8 cellular contexts compared by ENCODE assay signal in genomic region chr12:12807970-12808702, GRCh38. TPM values are rescaled to one million over a fixed set of nuclear protein-coding genes. Genes with fewer than 3 reads are reported as not detected.
DNase-seq lines count a peak whose midpoint lies in the region; ATAC-seq lines count a peak whose summit lies in the region.

No MANE protein-coding gene starts in this region.

- DNase-seq in CD4-positive, alpha-beta memory T cell, result peak; percentile 76 to 82 (median 79)
- DNase-seq in activated CD4-positive, alpha-beta memory T cell treated with anti-CD3 and anti-CD28 coated beads, Interleukin-2, amount 10 ng/mL, durations not matched to agents 7 days and 5 days, result peak; percentile 78
- no peak for DNase-seq in epithelial cell of prostate (ENCODE audit: low read depth, low spot score)
- DNase-seq in inferior parietal cortex (ENCODE audit: extremely low spot score), result no peak
- no peak for DNase-seq in foreskin melanocyte

- H3K9ac ChIP-seq in rectal smooth muscle tissue (ENCODE audit: low read length), result no peak overlapping the region

- H3K9me3 ChIP-seq in CD4-positive, alpha-beta memory T cell (ENCODE audit: control insufficient read depth in 1 of 2, low read length in 2 of 2), result no peaks in the 10 kb centered on the region

- peak overlapping the region in 1 of 2 donors; percentile 15 for H3K4me3 ChIP-seq in CD4-positive, alpha-beta memory T cell (ENCODE audit: low read length in 2 of 2)
- no peak overlapping the region for H3K4me3 ChIP-seq in rectal smooth muscle tissue (ENCODE audit: low read length)

- peaks cover 33 to 70% (median 50%) of the 10 kb centered on the region in 4 donors for H3K4me1 Mint-ChIP-seq in CD4-positive, alpha-beta memory T cell
- H3K4me1 Mint-ChIP-seq in activated CD4-positive, alpha-beta memory T cell treated with anti-CD3 and anti-CD28 coated beads, Interleukin-2, amount 10 ng/mL, durations not matched to agents 7 days and 5 days, result peaks cover 78% of the 10 kb centered on the region

- H3K27ac ChIP-seq in CD4-positive, alpha-beta memory T cell (ENCODE audit: low read depth, low read length), result peak overlapping the region; percentile 61
- H3K27ac ChIP-seq in epithelial cell of prostate (peak overlapping the region; percentile 100), rectal smooth muscle tissue (ENCODE audit: low read depth, low read length) (peak overlapping the region; percentile 57)

- POLR2A ChIA-PET in CD4-positive, alpha-beta memory T cell (lab: Charles Lee; ENCODE audit: partially characterized antibody), result interaction anchor here (0.9 to 5.7 kb wide), 8 partner anchors 19 to 450 kb away, joined by 3 to 57 read pairs (median 5); partner anchors contain the start of gene APOLD1
- POLR2A ChIA-PET in activated CD4-positive, alpha-beta memory T cell treated with anti-CD3 and anti-CD28 coated beads, Interleukin-2, amount 10 ng/mL, durations not matched to agents 7 days and 5 days (lab: Charles Lee), result interaction anchor here (1.0 to 2.2 kb wide), 5 partner anchors 19 to 92 kb away, joined by 3 to 13 read pairs (median 4); no protein-coding TSS in a partner anchor

- no peaks in the 10 kb centered on the region for H3K36me3 ChIP-seq in CD4-positive, alpha-beta memory T cell (ENCODE audit: insufficient read depth, low read length)
- no peaks in the 10 kb centered on the region for H3K36me3 ChIP-seq in rectal smooth muscle tissue (ENCODE audit: control insufficient read depth, insufficient read depth, low read length)

- peak overlapping the region; percentile 94 to 99 (median 98) for H3K27ac Mint-ChIP-seq in CD4-positive, alpha-beta memory T cell
- peak overlapping the region; percentile 92 for H3K27ac Mint-ChIP-seq in activated CD4-positive, alpha-beta memory T cell treated with anti-CD3 and anti-CD28 coated beads, Interleukin-2, amount 10 ng/mL, durations not matched to agents 7 days and 5 days

- intact Hi-C loops in CD4-positive, alpha-beta memory T cell (cut with micrococcal nuclease), result loop anchor here (1.0 to 10.0 kb wide), 4 partner anchors 20 to 453 kb away; partner anchors contain the start of genes BORCS5 and MANSC1

- peak overlapping the region; percentile 53 to 83 (median 74) for H3K4me3 Mint-ChIP-seq in CD4-positive, alpha-beta memory T cell
- H3K4me3 Mint-ChIP-seq in activated CD4-positive, alpha-beta memory T cell treated with anti-CD3 and anti-CD28 coated beads, Interleukin-2, amount 10 ng/mL, durations not matched to agents 7 days and 5 days, result peak overlapping the region; percentile 54

- H3K27me3 Mint-ChIP-seq in CD4-positive, alpha-beta memory T cell, result no peaks in the 10 kb centered on the region
- no peaks in the 10 kb centered on the region for H3K27me3 Mint-ChIP-seq in activated CD4-positive, alpha-beta memory T cell treated with anti-CD3 and anti-CD28 coated beads, Interleukin-2, amount 10 ng/mL, durations not matched to agents 7 days and 5 days

- CTCF ChIA-PET in CD4-positive, alpha-beta memory T cell (lab: Charles Lee; ENCODE audit: partially characterized antibody), result interaction anchor here (0.9 to 5.5 kb wide), 4 partner anchors 19 to 71 kb away, joined by 3 to 108 read pairs (median 12); no protein-coding TSS in a partner anchor
- CTCF ChIA-PET in activated CD4-positive, alpha-beta memory T cell treated with anti-CD3 and anti-CD28 coated beads, Interleukin-2, amount 10 ng/mL, durations not matched to agents 7 days and 5 days (lab: Charles Lee), result interaction anchor here (0.7 to 1.0 kb wide), 2 partner anchors 19 to 338 kb away, joined by 3 read pairs; no protein-coding TSS in a partner anchor

- H3K9me3 Mint-ChIP-seq in CD4-positive, alpha-beta memory T cell, result no peaks in the 10 kb centered on the region
- H3K9me3 Mint-ChIP-seq in activated CD4-positive, alpha-beta memory T cell treated with anti-CD3 and anti-CD28 coated beads, Interleukin-2, amount 10 ng/mL, durations not matched to agents 7 days and 5 days, result no peaks in the 10 kb centered on the region

- ATAC-seq in GM19395 (IDR thresholded peaks at IDR 0.05; ENCODE audit: unreplicated experiment) (peak; percentile 71), HG03460 (IDR thresholded peaks at IDR 0.05; ENCODE audit: unreplicated experiment) (peak; percentile 71)

- H3K36me3 Mint-ChIP-seq in CD4-positive, alpha-beta memory T cell, result peaks cover 1 to 2% of the 10 kb centered on the region in 2 donors
- peaks cover 2% of the 10 kb centered on the region for H3K36me3 Mint-ChIP-seq in activated CD4-positive, alpha-beta memory T cell treated with anti-CD3 and anti-CD28 coated beads, Interleukin-2, amount 10 ng/mL, durations not matched to agents 7 days and 5 days (ENCODE audit: low read depth)

- H3K4me1 ChIP-seq in CD4-positive, alpha-beta memory T cell (ENCODE audit: insufficient read depth, low read length), result peaks cover 53% of the 10 kb centered on the region
- H3K4me1 ChIP-seq in rectal smooth muscle tissue (ENCODE audit: control insufficient read depth, insufficient read depth, low read length), result peaks cover 2% of the 10 kb centered on the region

- no peaks in the 10 kb centered on the region for H3K27me3 ChIP-seq in CD4-positive, alpha-beta memory T cell (ENCODE audit: insufficient read depth, low read length)
- H3K27me3 ChIP-seq in rectal smooth muscle tissue (ENCODE audit: control insufficient read depth, insufficient read depth, low read length), result no peaks in the 10 kb centered on the region

RNA-seq across cellular contexts. Expression of gene DDX47, which starts 5.0 kb away (rescaled TPM):
- total RNA-seq in CD4-positive, alpha-beta memory T cell, result 10 to 100 TPM; 66.5 to 66.6 TPM
- 10 to 100 TPM; 71.2 to 74.9 TPM for polyA plus RNA-seq in CD4-positive, alpha-beta memory T cell
- total RNA-seq in activated CD4-positive, alpha-beta memory T cell treated with anti-CD3 and anti-CD28 coated beads, Interleukin-2, amount 10 ng/mL, durations not matched to agents 7 days and 5 days, result 10 to 100 TPM; 49.1 to 53.2 TPM

RNA-seq across cellular contexts. Expression of gene APOLD1, which starts 22.7 kb away (rescaled TPM):
- 1 to 10 TPM; 2.7 to 4.3 TPM for total RNA-seq in CD4-positive, alpha-beta memory T cell
- polyA plus RNA-seq in CD4-positive, alpha-beta memory T cell, result 1 to 10 TPM in 1 of 2 donors, under 1 TPM in 1; 0.38 to 1.1 TPM
- total RNA-seq in activated CD4-positive, alpha-beta memory T cell treated with anti-CD3 and anti-CD28 coated beads, Interleukin-2, amount 10 ng/mL, durations not matched to agents 7 days and 5 days, result 1 to 10 TPM; 9.2 to 9.9 TPM

Comparison
In these comparisons a context has a peak if more than half of its experiments do, and no peak if none do; other contexts are left out.
1. DNase-seq: peak in CD4-positive, alpha-beta memory T cell (5 of 5) and activated CD4-positive, alpha-beta memory T cell treated with anti-CD3 and anti-CD28 coated beads, Interleukin-2, amount 10 ng/mL, durations not matched to agents 7 days and 5 days (single experiment); none in epithelial cell of prostate (single experiment), inferior parietal cortex (single experiment) and foreskin melanocyte (single experiment).
2. Peak in every context shown above with its lines, with median percentiles within 50 percentile points of each other: H3K27ac ChIP-seq.